8 cellular contexts compared by ENCODE assay signal in the genomic region with DNA sequence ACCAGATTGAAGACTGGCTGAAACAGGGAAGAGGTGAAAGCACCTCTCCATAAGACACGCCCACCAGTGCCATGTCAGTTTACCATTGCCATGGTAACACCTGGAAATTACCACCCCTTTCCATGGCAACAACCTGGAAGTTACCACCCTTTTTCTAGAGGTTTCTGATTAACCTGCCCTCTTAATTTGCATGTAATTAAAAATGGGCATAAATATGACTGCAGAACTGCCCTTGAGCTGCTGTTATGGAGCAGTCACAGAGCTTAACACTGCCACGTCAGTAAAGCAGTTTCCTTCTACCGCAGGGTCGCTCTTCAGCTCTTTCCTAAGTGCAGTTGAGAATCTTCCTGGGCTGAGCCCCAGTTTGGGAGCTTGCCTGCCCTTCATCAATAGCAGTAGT. TPM values are rescaled to one million over a fixed set of nuclear protein-coding genes. Genes with fewer than 3 reads are reported as not detected.
DNase-seq lines count a peak whose midpoint lies in the region; ATAC-seq, FAIRE-seq and TF ChIP-seq lines count a peak whose summit lies in the region.

No MANE protein-coding gene starts in this region.

- FAIRE-seq in GM12892 (lab: Jason Lieb, UNC) (peak; percentile 69), small intestine (lab: Jason Lieb, UNC) (no peak)

- H3K36me3 ChIP-seq in MM.1S (replicated peaks; ENCODE audit: insufficient read depth, low read length) (no peaks in the 10 kb centered on the region), small intestine (ENCODE audit: control insufficient read depth in 2 of 2, insufficient read depth in 2 of 2, low read length in 2 of 2) (no peaks in the 10 kb centered on the region)

- 41 to 45% (median 43%) methylated on average over 4 of the region's 4 CpGs for WGBS in small intestine, 3 donors

- TF ChIP-seq CTCF in MM.1S (IDR thresholded peaks at IDR 0.05; ENCODE audit: low read length), result no peak
- TF ChIP-seq CTCF in coronary artery (IDR thresholded peaks at IDR 0.05), result no peak
- TF ChIP-seq CTCF in foreskin keratinocyte (conservative IDR thresholded peaks at IDR 0.05), result no peak

- H3K9me3 ChIP-seq in MM.1S (replicated peaks; ENCODE audit: insufficient read depth, low read length) (no peaks in the 10 kb centered on the region), small intestine (ENCODE audit: control insufficient read depth, low read depth) (no peaks in the 10 kb centered on the region)

- H4K20me1 ChIP-seq in MM.1S (ENCODE audit: insufficient read depth, low read length), result no peaks in the 10 kb centered on the region

- H3K9me2 ChIP-seq in MM.1S (replicated peaks; ENCODE audit: insufficient read depth, low read length), result no peaks in the 10 kb centered on the region

- DNase-seq in GM12892 (ENCODE audit: insufficient read length) (no peak), MM.1S (peak; percentile 92), coronary artery (ENCODE audit: low spot score) (no peak), small intestine (no peak), foreskin keratinocyte (no peak), erythroblast (lab: John Stamatoyannopoulos, UW) (no peak)
- DNase-seq in NK-92 treated with Interleukin-12 subunit alpha and Interleukin-12 subunit beta, amount 100 ng/mL, for 24 hours (lab: John Stamatoyannopoulos, UW), result no peak

- peak overlapping the region; percentile 69 for H3K9ac ChIP-seq in MM.1S (ENCODE audit: low read length)

- TF ChIP-seq POLR2A in GM12892 (IDR thresholded peaks at IDR 0.05; ENCODE audit: low read depth, low read length) (peak; percentile 97), erythroblast (IDR thresholded peaks at IDR 0.05; ENCODE audit: low read length) (no peak)

- peaks cover 46% of the 10 kb centered on the region for H3K79me2 ChIP-seq in MM.1S (ENCODE audit: low read length)

- peaks cover 53% of the 10 kb centered on the region for H3F3A ChIP-seq in MM.1S (ENCODE audit: insufficient read depth, low read length)

- H3K4me3 ChIP-seq in MM.1S (ENCODE audit: low read length) (peak overlapping the region; percentile 46), coronary artery (no peak overlapping the region), small intestine (ENCODE audit: low read depth in 1 of 2, low read length in 2 of 2) (no peak overlapping the region)

- H3K4me2 ChIP-seq in MM.1S (ENCODE audit: low read depth, low read length), result peak overlapping the region; percentile 94

- H3K4me1 ChIP-seq in MM.1S (ENCODE audit: low read length), result peaks cover 46% of the 10 kb centered on the region
- H3K4me1 ChIP-seq in small intestine (ENCODE audit: control insufficient read depth in 2 of 2, insufficient read depth in 1 of 2, low read depth in 1 of 2, low read length in 1 of 2), result peaks cover 17 to 26% of the 10 kb centered on the region in 2 donors
- peaks cover 10% of the 10 kb centered on the region for H3K4me1 ChIP-seq in foreskin keratinocyte

- peak overlapping the region; percentile 90 for H3K27ac ChIP-seq in MM.1S (ENCODE audit: low read length)
- H3K27ac ChIP-seq in coronary artery, result peak overlapping the region; percentile 80 to 86
- peak overlapping the region; percentile 68 to 73 for H3K27ac ChIP-seq in small intestine (ENCODE audit: low read depth in 1 of 2, low read length in 1 of 2)
- H3K27ac ChIP-seq in foreskin keratinocyte, result no peak overlapping the region

- peak; percentile 33 for ATAC-seq in GM21423 (IDR thresholded peaks at IDR 0.05; ENCODE audit: unreplicated experiment)
- no peak for ATAC-seq in foreskin keratinocyte

- no peak overlapping the region for H2AFZ ChIP-seq in MM.1S (ENCODE audit: low read length)

- no peaks in the 10 kb centered on the region for H3K27me3 ChIP-seq in MM.1S (replicated peaks; ENCODE audit: insufficient read depth, low read length)
- no peaks in the 10 kb centered on the region for H3K27me3 ChIP-seq in small intestine (ENCODE audit: control insufficient read depth in 2 of 2, insufficient read depth in 2 of 2, low read length in 2 of 2)
- H3K27me3 ChIP-seq in foreskin keratinocyte, result no peaks in the 10 kb centered on the region

RNA-seq across cellular contexts. Expression of a gene that starts 55.2 kb away (rescaled TPM):
- polyA plus RNA-seq in GM12892 (2012; ENCODE audit: missing spikeins), result 60.8 TPM
- polyA plus RNA-seq in small intestine, result 10 to 100 TPM; 21.6 to 23.3 (median 22.2) TPM
- total RNA-seq in foreskin keratinocyte, result 12.4 and 13.6 TPM in 2 replicates
- 4.2 and 5.5 TPM in 2 replicates for polyA plus RNA-seq in foreskin keratinocyte
